Comparison of ENCODE assay signal across 13 cellular contexts in the genomic region with DNA sequence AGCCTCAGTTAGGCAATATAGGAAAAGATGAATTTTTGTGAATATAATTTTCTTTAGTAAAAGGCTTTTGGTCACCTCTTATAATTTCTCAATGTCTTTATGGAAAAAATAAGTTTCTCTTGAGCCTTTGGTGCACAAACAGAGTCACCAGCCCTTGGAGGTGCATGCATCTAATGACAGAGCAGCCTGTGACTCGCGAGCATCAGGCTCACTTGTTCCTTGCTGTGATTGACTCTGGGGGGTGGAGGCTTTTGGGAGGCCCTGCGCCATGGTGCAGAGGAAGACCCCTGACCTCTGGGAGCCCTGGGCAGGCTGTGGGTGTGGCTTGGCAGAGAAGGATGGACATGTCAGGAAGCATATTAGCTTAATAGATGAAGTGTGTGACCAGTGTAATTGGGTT.
DNase-seq lines count a peak whose midpoint lies in the region; ATAC-seq and FAIRE-seq lines count a peak whose summit lies in the region.
"Had no signal": no experiment of that assay in that cellular context is flagged by ENCODE, and none has a peak within 500 bp of the region (broad histone marks: within the 10 kb centered on the region; RNA-seq: fewer than 3 reads in every experiment).

No MANE protein-coding gene starts in this region.

- peak overlapping the region; percentile 72 for H3K27ac Mint-ChIP-seq in activated CD8-positive, alpha-beta memory T cell treated with anti-CD3 and anti-CD28 coated beads, Interleukin-2, amount 10 ng/mL, durations not matched to agents 7 days and 5 days
- peak overlapping the region; percentile 73 for H3K27ac Mint-ChIP-seq in activated naive CD4-positive, alpha-beta T cell treated with anti-CD3 and anti-CD28 coated beads for 36 hours
- H3K27ac Mint-ChIP-seq in natural killer cell treated with Interleukin-12 subunit alpha and Interleukin-12 subunit beta and Interleukin-15 and Interleukin-18, amount 100 ng/mL, for 72 hours: peak overlapping the region; percentile 92 to 95

- no peak for DNase-seq in activated CD8-positive, alpha-beta memory T cell treated with anti-CD3 and anti-CD28 coated beads, Interleukin-2, amount 10 ng/mL, durations not matched to agents 7 days and 5 days
- DNase-seq in activated CD8-positive, alpha-beta memory T cell treated with anti-CD3 and anti-CD28 coated beads for 24 hours: no peak
- DNase-seq in activated CD4-positive, alpha-beta T cell treated with anti-CD3 and anti-CD28 coated beads for 48 hours: peak; percentile 51
- no peak for DNase-seq in activated naive CD4-positive, alpha-beta T cell treated with anti-CD3 and anti-CD28 coated beads for 36 hours
- DNase-seq in natural killer cell treated with Interleukin-12 subunit alpha and Interleukin-12 subunit beta and Interleukin-15 and Interleukin-18, amount 100 ng/mL, for 72 hours (ENCODE audit: low spot score): no peak
- DNase-seq in T-helper 9 cell (no peak), HTR-8/SVneo (ENCODE audit: insufficient read length, low spot score) (no peak)
- DNase-seq: C1 segment of cervical spinal cord, Kasumi-1, NCI-H1092 treated with DMSO at 0.1 percent for 48 hours, NCI-H526, trophoblast cell had no signal

- no peak for FAIRE-seq in HTR-8/SVneo (lab: Jason Lieb, UNC)

- no peak overlapping the region for H3K4me3 Mint-ChIP-seq in activated CD8-positive, alpha-beta memory T cell treated with anti-CD3 and anti-CD28 coated beads, Interleukin-2, amount 10 ng/mL, durations not matched to agents 7 days and 5 days
- no peak overlapping the region for H3K4me3 Mint-ChIP-seq in activated naive CD4-positive, alpha-beta T cell treated with anti-CD3 and anti-CD28 coated beads for 36 hours
- H3K4me3 Mint-ChIP-seq in natural killer cell treated with Interleukin-12 subunit alpha and Interleukin-12 subunit beta and Interleukin-15 and Interleukin-18, amount 100 ng/mL, for 72 hours: no peak overlapping the region

- no peak for ATAC-seq in activated CD8-positive, alpha-beta memory T cell treated with anti-CD3 and anti-CD28 coated beads, Interleukin-2, amount 10 ng/mL, durations not matched to agents 7 days and 5 days
- ATAC-seq in natural killer cell treated with Interleukin-12 subunit alpha and Interleukin-12 subunit beta and Interleukin-15 and Interleukin-18, amount 100 ng/mL, for 72 hours: no peak
- no peak for ATAC-seq in HG03045 (IDR thresholded peaks at IDR 0.05; ENCODE audit: unreplicated experiment)

- H3K36me3 Mint-ChIP-seq in activated CD8-positive, alpha-beta memory T cell treated with anti-CD3 and anti-CD28 coated beads, Interleukin-2, amount 10 ng/mL, durations not matched to agents 7 days and 5 days: peaks cover 78% of the 10 kb centered on the region
- H3K36me3 Mint-ChIP-seq in activated naive CD4-positive, alpha-beta T cell treated with anti-CD3 and anti-CD28 coated beads for 36 hours (ENCODE audit: low read depth): peaks cover 58% of the 10 kb centered on the region
- H3K36me3 Mint-ChIP-seq in natural killer cell treated with Interleukin-12 subunit alpha and Interleukin-12 subunit beta and Interleukin-15 and Interleukin-18, amount 100 ng/mL, for 72 hours: peaks cover 52% of the 10 kb centered on the region

- peaks cover 64% of the 10 kb centered on the region for H3K4me1 Mint-ChIP-seq in activated CD8-positive, alpha-beta memory T cell treated with anti-CD3 and anti-CD28 coated beads, Interleukin-2, amount 10 ng/mL, durations not matched to agents 7 days and 5 days
- H3K4me1 Mint-ChIP-seq in activated naive CD4-positive, alpha-beta T cell treated with anti-CD3 and anti-CD28 coated beads for 36 hours (ENCODE audit: low read depth): peaks cover 77% of the 10 kb centered on the region
- H3K4me1 Mint-ChIP-seq in natural killer cell treated with Interleukin-12 subunit alpha and Interleukin-12 subunit beta and Interleukin-15 and Interleukin-18, amount 100 ng/mL, for 72 hours (ENCODE audit: low read depth in 2 of 2): peaks cover 59 to 66% of the 10 kb centered on the region in 2 donors

- intact Hi-C loops in activated naive CD4-positive, alpha-beta T cell treated with anti-CD3 and anti-CD28 coated beads for 36 hours (cut with micrococcal nuclease): no loop called here

- CTCF ChIA-PET in activated CD8-positive, alpha-beta memory T cell treated with anti-CD3 and anti-CD28 coated beads, Interleukin-2, amount 10 ng/mL, durations not matched to agents 7 days and 5 days (lab: Charles Lee): no interaction called here
- CTCF ChIA-PET in activated naive CD4-positive, alpha-beta T cell treated with anti-CD3 and anti-CD28 coated beads for 36 hours (lab: Charles Lee): no interaction called here

- H3K27me3 Mint-ChIP-seq in activated CD8-positive, alpha-beta memory T cell treated with anti-CD3 and anti-CD28 coated beads, Interleukin-2, amount 10 ng/mL, durations not matched to agents 7 days and 5 days: no peaks in the 10 kb centered on the region
- no peaks in the 10 kb centered on the region for H3K27me3 Mint-ChIP-seq in activated naive CD4-positive, alpha-beta T cell treated with anti-CD3 and anti-CD28 coated beads for 36 hours (ENCODE audit: low read depth)
- H3K27me3 Mint-ChIP-seq in natural killer cell treated with Interleukin-12 subunit alpha and Interleukin-12 subunit beta and Interleukin-15 and Interleukin-18, amount 100 ng/mL, for 72 hours: no peaks in the 10 kb centered on the region

- H3K9me3 Mint-ChIP-seq in activated CD8-positive, alpha-beta memory T cell treated with anti-CD3 and anti-CD28 coated beads, Interleukin-2, amount 10 ng/mL, durations not matched to agents 7 days and 5 days (ENCODE audit: low read depth): no peaks in the 10 kb centered on the region
- no peaks in the 10 kb centered on the region for H3K9me3 Mint-ChIP-seq in activated naive CD4-positive, alpha-beta T cell treated with anti-CD3 and anti-CD28 coated beads for 36 hours
- no peaks in the 10 kb centered on the region for H3K9me3 Mint-ChIP-seq in natural killer cell treated with Interleukin-12 subunit alpha and Interleukin-12 subunit beta and Interleukin-15 and Interleukin-18, amount 100 ng/mL, for 72 hours
